ENCODE assay signal across 11 cellular contexts in the genomic region with DNA sequence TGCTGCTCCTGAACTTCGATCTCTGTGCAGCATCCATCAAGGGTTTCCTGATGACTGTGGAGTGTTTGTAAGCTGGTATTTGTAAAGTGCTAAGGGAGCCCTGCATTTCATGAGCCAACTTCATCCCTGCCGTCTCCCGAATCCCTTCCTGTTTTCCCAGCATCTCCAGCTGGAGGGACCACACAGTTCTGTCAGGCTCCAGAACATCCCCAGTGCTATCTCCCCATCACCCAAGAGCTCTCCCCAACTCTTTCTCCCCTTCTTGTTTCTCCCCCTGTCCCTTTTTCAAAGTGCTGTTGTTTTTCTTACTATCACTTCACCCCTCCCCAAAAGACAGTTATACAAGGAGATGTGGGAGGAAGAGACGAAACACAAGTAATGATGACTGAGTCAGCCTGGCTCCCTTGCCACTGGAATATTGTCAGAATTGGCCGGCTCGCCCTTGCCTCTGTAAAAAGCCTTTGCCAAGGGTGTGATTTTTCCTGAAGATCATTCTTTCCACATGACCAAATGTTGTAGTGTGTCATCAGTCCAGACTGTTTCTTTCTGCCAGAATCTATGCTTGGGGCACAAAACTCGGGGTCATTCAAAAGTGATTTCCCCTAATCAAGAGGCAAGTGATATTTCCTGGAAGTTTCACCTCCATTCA. TPM values are rescaled to one million over a fixed set of nuclear protein-coding genes. Genes with fewer than 3 reads are reported as not detected.
DNase-seq lines count a peak whose midpoint lies in the region; ATAC-seq and TF ChIP-seq lines count a peak whose summit lies in the region.
"Had no signal": no experiment of that assay in that cellular context is flagged by ENCODE, and none has a peak within 500 bp of the region (broad histone marks: within the 10 kb centered on the region; RNA-seq: fewer than 3 reads in every experiment).

No MANE protein-coding gene starts in this region.

- TF ChIP-seq CTCF in brain microvascular endothelial cell (IDR thresholded peaks at IDR 0.05; ENCODE audit: low read depth, low read length, missing control alignments) (no peak), thoracic aorta (IDR thresholded peaks at IDR 0.05) (no peak)

- peaks cover 8 to 12% of the 10 kb centered on the region in 2 donors for H3K27me3 Mint-ChIP-seq in stimulated activated naive B cell treated with anti-CD40 and anti-IgM and Interleukin-4, amounts not matched to agents 10 μg/mL and 1 μg/mL and 100 μg/mL, for 72 hours

- H3K27me3 ChIP-seq in brain microvascular endothelial cell (replicated peaks) (no peaks in the 10 kb centered on the region), thoracic aorta (replicated peaks; ENCODE audit: insufficient read depth) (no peaks in the 10 kb centered on the region)

- H3K4me3 Mint-ChIP-seq in stimulated activated naive B cell treated with anti-CD40 and anti-IgM and Interleukin-4, amounts not matched to agents 10 μg/mL and 1 μg/mL and 100 μg/mL, for 72 hours = no peak overlapping the region

- H3K36me3 Mint-ChIP-seq in stimulated activated naive B cell treated with anti-CD40 and anti-IgM and Interleukin-4, amounts not matched to agents 10 μg/mL and 1 μg/mL and 100 μg/mL, for 72 hours = peaks cover 8% of the 10 kb centered on the region in 2 donors

- no peak overlapping the region for H3K27ac ChIP-seq in brain microvascular endothelial cell
- no peak overlapping the region for H3K27ac ChIP-seq in thoracic aorta
- H3K27ac ChIP-seq: HL-60 had no signal

- DNase-seq in HS-5 (ENCODE audit: low read depth) (peak; percentile 59), brain microvascular endothelial cell (peak; percentile 49), kidney tubule cell (ENCODE audit: low spot score) (peak; percentile 61), thoracic aorta (ENCODE audit: low spot score) (no peak), cerebellar cortex (ENCODE audit: low spot score) (no peak)
- DNase-seq in stimulated activated naive B cell treated with anti-CD40 and anti-IgM and Interleukin-4, amounts not matched to agents 10 μg/mL and 1 μg/mL and 100 μg/mL, for 72 hours = no peak
- DNase-seq: NCI-H2081 had no signal

- H3K4me1 ChIP-seq in thoracic aorta (ENCODE audit: control insufficient read depth in 1 of 2, low read depth in 2 of 2) = peaks cover 11 to 41% of the 10 kb centered on the region in 2 donors

- H3K9me3 Mint-ChIP-seq in stimulated activated naive B cell treated with anti-CD40 and anti-IgM and Interleukin-4, amounts not matched to agents 10 μg/mL and 1 μg/mL and 100 μg/mL, for 72 hours = no peaks in the 10 kb centered on the region

- H3K4me3 ChIP-seq in brain microvascular endothelial cell (ENCODE audit: low read depth, low read length) (no peak overlapping the region), thoracic aorta (no peak overlapping the region)

- peaks cover 17 to 24% of the 10 kb centered on the region in 2 donors for H3K4me1 Mint-ChIP-seq in stimulated activated naive B cell treated with anti-CD40 and anti-IgM and Interleukin-4, amounts not matched to agents 10 μg/mL and 1 μg/mL and 100 μg/mL, for 72 hours

- no peaks in the 10 kb centered on the region for H3K9me3 ChIP-seq in thoracic aorta

- H3K27ac Mint-ChIP-seq in stimulated activated naive B cell treated with anti-CD40 and anti-IgM and Interleukin-4, amounts not matched to agents 10 μg/mL and 1 μg/mL and 100 μg/mL, for 72 hours = no peak overlapping the region

- ATAC-seq in thoracic aorta (ENCODE audit: insufficient number of reproducible peaks, low FRiP score, low read depth) (peak; percentile 51), HG03280 (IDR thresholded peaks at IDR 0.05; ENCODE audit: unreplicated experiment) (no peak), HG02588 (IDR thresholded peaks at IDR 0.05; ENCODE audit: unreplicated experiment) (no peak)
- no peak for ATAC-seq in stimulated activated naive B cell treated with anti-CD40 and anti-IgM and Interleukin-4, amounts not matched to agents 10 μg/mL and 1 μg/mL and 100 μg/mL, for 72 hours (replicated peaks)

- in situ Hi-C loops in brain microvascular endothelial cell (cut with HindIII; ENCODE audit: low pct_ligation_motif_present, low sequenced_read_pairs) = no loop called here

- H3K36me3 ChIP-seq in brain microvascular endothelial cell (replicated peaks) = no peaks in the 10 kb centered on the region
- no peaks in the 10 kb centered on the region for H3K36me3 ChIP-seq in thoracic aorta

RNA-seq across cellular contexts. Expression of gene EFHD2, which starts 2.7 kb away (rescaled TPM):
- total RNA-seq in thoracic aorta = 10 to 100 TPM; 36.0 to 71.3 TPM

RNA-seq across cellular contexts. Expression of gene CTRC, which starts 31.2 kb away (rescaled TPM):
- under 1 TPM in 1 of 2 donors, not detected in 1; 0.95 TPM for total RNA-seq in thoracic aorta

RNA-seq across cellular contexts. Expression of gene CELA2A, which starts 49.5 kb away (rescaled TPM):
- not detected for total RNA-seq in thoracic aorta
- total RNA-seq: mononuclear cell had no signal

Comparison
In these comparisons a context has a peak if more than half of its experiments do, and no peak if none do; other contexts are left out.
1. DNase-seq: peak in HS-5 (single experiment), brain microvascular endothelial cell (single experiment) and kidney tubule cell (single experiment); none in thoracic aorta (single experiment), cerebellar cortex (single experiment) and stimulated activated naive B cell treated with anti-CD40 and anti-IgM and Interleukin-4, amounts not matched to agents 10 μg/mL and 1 μg/mL and 100 μg/mL, for 72 hours (single experiment).